ENCODE assay signal across 8 cellular contexts in the genomic region with DNA sequence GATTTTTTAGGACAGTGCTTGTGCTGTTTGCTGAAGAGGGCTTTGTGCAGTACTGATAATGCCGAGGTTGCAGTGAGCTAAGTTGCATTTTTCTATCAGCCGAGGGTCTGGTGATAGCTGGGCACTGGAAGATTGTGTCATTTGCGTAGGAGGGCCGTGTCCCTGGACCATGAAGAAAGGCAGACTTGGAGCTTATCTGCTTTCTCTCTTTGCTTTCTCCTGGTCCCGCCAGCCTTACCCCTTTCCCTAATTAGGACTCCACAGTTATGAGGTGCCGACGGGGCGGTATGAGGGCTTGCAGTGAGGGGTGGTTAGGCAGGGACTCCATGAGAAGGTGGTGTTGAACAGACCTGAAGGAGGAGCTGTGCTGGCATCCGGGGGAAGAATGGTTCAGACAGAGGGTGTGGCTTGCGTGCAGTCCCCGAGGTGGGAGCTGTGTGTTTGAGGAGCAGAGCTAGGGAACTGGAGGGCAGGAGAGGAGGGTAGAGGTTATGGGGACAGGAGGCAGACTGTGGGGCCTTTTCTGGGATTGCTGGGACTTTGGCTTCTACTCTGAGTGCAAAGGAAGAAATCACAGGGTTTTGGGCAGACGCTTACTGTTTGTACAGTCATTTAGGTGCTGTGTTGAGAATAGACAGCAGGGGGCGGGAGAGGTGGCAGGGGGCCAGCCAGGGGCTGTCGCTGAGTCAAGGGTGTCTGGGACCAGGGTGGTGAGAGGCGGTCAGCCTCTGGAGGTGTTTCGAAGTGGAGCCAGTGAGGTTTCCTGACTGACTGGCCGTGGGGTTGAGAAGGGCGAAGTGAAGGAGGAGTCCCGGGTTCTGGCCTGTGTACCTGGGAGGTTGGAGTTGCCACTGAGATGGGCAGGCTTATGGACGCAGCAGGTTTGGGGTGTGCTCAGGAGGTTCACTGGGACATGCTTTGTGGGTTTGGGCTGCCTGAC.
DNase-seq lines count a peak whose midpoint lies in the region; ATAC-seq lines count a peak whose summit lies in the region.

No MANE protein-coding gene starts in this region.

- H3K4me1 Mint-ChIP-seq in T-helper 2 cell treated with Interferon-gamma antibody and Interleukin-4, amounts not matched to agents 5 μg/mL and 100 μg/mL, for 36 hours (ENCODE audit: low read depth), result peaks cover 17% of the 10 kb centered on the region

- H3K4me3 Mint-ChIP-seq in T-helper 2 cell treated with Interferon-gamma antibody and Interleukin-4, amounts not matched to agents 5 μg/mL and 100 μg/mL, for 36 hours, result peak overlapping the region; percentile 77

- no peaks in the 10 kb centered on the region for H3K36me3 Mint-ChIP-seq in T-helper 2 cell treated with Interferon-gamma antibody and Interleukin-4, amounts not matched to agents 5 μg/mL and 100 μg/mL, for 36 hours (ENCODE audit: low read depth)

- no peaks in the 10 kb centered on the region for H3K9me3 Mint-ChIP-seq in T-helper 2 cell treated with Interferon-gamma antibody and Interleukin-4, amounts not matched to agents 5 μg/mL and 100 μg/mL, for 36 hours

- peak; percentile 49 for DNase-seq in DMS 273 (lab: John Stamatoyannopoulos, UW; ENCODE audit: unreplicated experiment)
- no peak for DNase-seq in DMS 273 treated with DMSO at 0.1 percent for 48 hours (lab: John Stamatoyannopoulos, UW)
- peak; percentile 62 for DNase-seq in T-helper 2 cell treated with Interferon-gamma antibody and Interleukin-4, amounts not matched to agents 5 μg/mL and 100 μg/mL, for 36 hours (ENCODE audit: low spot score)
- DNase-seq in amniotic epithelial cell (ENCODE audit: low read depth), result peak; percentile 66
- DNase-seq in iris pigment epithelial cell (ENCODE audit: low read depth), result peak; percentile 44
- DNase-seq in stimulated activated CD4-positive, alpha-beta T cell treated with anti-CD3 and anti-CD28 coated beads, Interleukin-2, amount 100 ng/mL, for 24 hours, result peak; percentile 74 to 76

- H3K27ac Mint-ChIP-seq in T-helper 2 cell treated with Interferon-gamma antibody and Interleukin-4, amounts not matched to agents 5 μg/mL and 100 μg/mL, for 36 hours, result peak overlapping the region; percentile 62

- ATAC-seq in HG03460 (IDR thresholded peaks at IDR 0.05; ENCODE audit: unreplicated experiment) (peak; percentile 59), HG02970 (IDR thresholded peaks at IDR 0.05; ENCODE audit: low FRiP score, unreplicated experiment) (no peak)

- H3K27me3 Mint-ChIP-seq in T-helper 2 cell treated with Interferon-gamma antibody and Interleukin-4, amounts not matched to agents 5 μg/mL and 100 μg/mL, for 36 hours (ENCODE audit: low read depth), result peaks cover 11% of the 10 kb centered on the region
